In the genomic region with DNA sequence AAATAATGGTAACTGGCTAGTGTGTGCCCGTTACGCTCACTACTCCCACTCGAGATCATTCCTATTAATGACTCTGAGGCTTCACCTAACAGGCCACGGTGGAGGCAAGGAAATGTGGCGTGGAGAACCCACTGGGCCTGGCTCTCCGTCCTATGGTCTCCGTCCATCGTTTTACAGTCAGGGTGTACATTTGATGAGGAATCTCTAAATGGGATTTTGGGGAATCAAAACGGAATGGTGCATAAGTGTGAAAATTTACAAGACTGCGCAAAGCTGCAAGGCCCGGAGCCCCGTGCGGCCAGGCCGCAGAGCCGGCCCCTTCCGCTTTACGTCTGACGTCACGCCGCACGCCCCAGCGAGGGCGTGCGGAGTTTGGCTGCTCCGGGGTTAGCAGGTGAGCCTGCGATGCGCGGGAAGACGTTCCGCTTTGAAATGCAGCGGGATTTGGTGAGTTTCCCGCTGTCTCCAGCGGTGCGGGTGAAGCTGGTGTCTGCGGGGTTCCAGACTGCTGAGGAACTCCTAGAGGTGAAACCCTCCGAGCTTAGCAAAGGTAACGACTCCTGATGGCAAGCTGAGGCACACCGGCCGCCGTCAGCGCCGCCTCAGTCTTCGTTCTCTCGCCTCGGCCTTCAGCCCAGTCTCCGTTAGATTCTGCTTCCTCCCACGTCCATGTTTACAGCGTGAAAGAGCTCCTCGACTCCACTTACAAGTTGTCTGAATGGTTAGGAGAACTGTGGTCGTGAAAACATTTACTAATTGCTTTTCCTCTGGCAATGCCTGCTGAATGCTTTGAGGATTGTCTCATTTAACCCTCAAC, we compare ENCODE assay signal across 8 cellular contexts. TPM values are rescaled to one million over a fixed set of nuclear protein-coding genes. Genes with fewer than 3 reads are reported as not detected.
DNase-seq lines count a peak whose midpoint lies in the region; ATAC-seq and TF ChIP-seq lines count a peak whose summit lies in the region.

A gene (plus strand): TSS at position 364 of the 817 bp plus-strand sequence. CDS start 42 bp downstream, at position 406.

- peaks cover 4% of the 10 kb centered on the region for H3K36me3 Mint-ChIP-seq in T-cell

- 10 to 12% methylated on average over 45 to 50 of the region's 50 CpGs for WGBS in tibial nerve, 2 donors

- peak within 1 kb of the TSS; percentile 87 for H3K9ac ChIP-seq in adipocyte (ENCODE audit: low read length)

- DNase-seq in GM12865 (ENCODE audit: low read depth) (peak; percentile 95), NCI-H128 (lab: John Stamatoyannopoulos, UW; ENCODE audit: unreplicated experiment) (peak; percentile 52), T-cell (peak; percentile 69 to 91 (median 82)), adipocyte (ENCODE audit: low read depth) (peak; percentile 75), cardiac septum (ENCODE audit: low spot score) (peak; percentile 93), pons (ENCODE audit: low spot score) (peak; percentile 82), tibial nerve (ENCODE audit: low spot score in 2 of 2) (peak; percentile 52 to 62)

- peaks cover 11% of the 10 kb centered on the region for H3K4me1 ChIP-seq in adipocyte (ENCODE audit: control insufficient read depth, insufficient read depth, low read length)
- H3K4me1 ChIP-seq in tibial nerve = peaks cover 0 to 14% (median 7%) of the 10 kb centered on the region in 4 donors

- TF ChIP-seq EP300 in tibial nerve (IDR thresholded peaks at IDR 0.05) = peak; percentile 18 to 88

- no peaks in the 10 kb centered on the region for H3K27me3 ChIP-seq in adipocyte (replicated peaks; ENCODE audit: control insufficient read depth, insufficient read depth, low read length)
- H3K27me3 ChIP-seq in tibial nerve = no peaks in the 10 kb centered on the region

- no peaks in the 10 kb centered on the region for H3K27me3 Mint-ChIP-seq in T-cell

- ATAC-seq in HG02642 (IDR thresholded peaks at IDR 0.05; ENCODE audit: poor library complexity, unreplicated experiment) = peak; percentile 98
- peak; percentile 98 to 100 (median 99) for ATAC-seq in T-cell (replicated peaks in 1 of 4)

- H3K9me3 ChIP-seq in adipocyte (ENCODE audit: control insufficient read depth, low read length) (no peaks in the 10 kb centered on the region), tibial nerve (no peaks in the 10 kb centered on the region)

- H3K27ac Mint-ChIP-seq in T-cell = peak within 1 kb of the TSS; percentile 89 to 91

- peaks cover 26 to 33% (median 33%) of the 10 kb centered on the region in 3 donors for H3K4me1 Mint-ChIP-seq in T-cell

- peak within 1 kb of the TSS; percentile 90 to 98 (median 94) for H3K4me3 Mint-ChIP-seq in T-cell

- TF ChIP-seq CTCF in GM12865 (IDR thresholded peaks at IDR 0.05; ENCODE audit: insufficient read depth, low read depth, low read length, missing control alignments) = no peak
- TF ChIP-seq CTCF in tibial nerve (IDR thresholded peaks at IDR 0.05) = peak in 1 of 5 experiments; percentile 22

- H3K36me3 ChIP-seq in adipocyte (ENCODE audit: control insufficient read depth, insufficient read depth, low read length, severe bottlenecking) (peaks cover 3% of the 10 kb centered on the region), tibial nerve (peaks cover 0 to 18% (median 0%) of the 10 kb centered on the region in 3 donors)

- POLR2A ChIA-PET in T-cell (lab: Charles Lee) = interaction anchor here (0.8 to 1.3 kb wide), 4 partner anchors 60 to 61 kb away, joined by 3 to 6 read pairs (median 5); no protein-coding TSS in a partner anchor

- peak within 1 kb of the TSS; percentile 64 to 94 (median 86) for H3K27ac ChIP-seq in tibial nerve

- peak within 1 kb of the TSS; percentile 86 for H3K4me3 ChIP-seq in GM12865 (ENCODE audit: low read depth, low read length)
- H3K4me3 ChIP-seq in adipocyte (ENCODE audit: low read length) = peak within 1 kb of the TSS; percentile 83
- peak within 1 kb of the TSS; percentile 49 to 89 (median 69) for H3K4me3 ChIP-seq in tibial nerve

- intact Hi-C loops in cardiac septum (cut with DNase I) = loop anchor here (5.0 to 10.0 kb wide), 2 partner anchors 105 to 168 kb away; no protein-coding TSS in a partner anchor

- TF ChIP-seq POLR2A in tibial nerve (IDR thresholded peaks at IDR 0.05) = peak; percentile 52 to 56

- H3K9me3 Mint-ChIP-seq in T-cell = no peaks in the 10 kb centered on the region

- CTCF ChIA-PET in T-cell (lab: Charles Lee) = interaction anchor here (0.5 to 3.2 kb wide), 6 partner anchors 18 to 471 kb away, joined by 3 to 11 read pairs (median 4); no protein-coding TSS in a partner anchor

RNA-seq across cellular contexts. Expression of the gene that starts here (rescaled TPM):
- 10 to 100 TPM; 10.9 to 28.4 (median 18.1) TPM for total RNA-seq in T-cell
- 29.2 TPM for total RNA-seq in cardiac septum
- 10 to 100 TPM; 10.3 to 18.8 (median 13.5) TPM for total RNA-seq in tibial nerve

Comparison
In these comparisons a context has a peak if more than half of its experiments do, and no peak if none do; other contexts are left out.
1. Peak in every context shown above with its lines: DNase-seq, ATAC-seq, H3K4me3 ChIP-seq and H3K27ac ChIP-seq.